ENCODE assay signal across 9 cellular contexts in the genomic region with DNA sequence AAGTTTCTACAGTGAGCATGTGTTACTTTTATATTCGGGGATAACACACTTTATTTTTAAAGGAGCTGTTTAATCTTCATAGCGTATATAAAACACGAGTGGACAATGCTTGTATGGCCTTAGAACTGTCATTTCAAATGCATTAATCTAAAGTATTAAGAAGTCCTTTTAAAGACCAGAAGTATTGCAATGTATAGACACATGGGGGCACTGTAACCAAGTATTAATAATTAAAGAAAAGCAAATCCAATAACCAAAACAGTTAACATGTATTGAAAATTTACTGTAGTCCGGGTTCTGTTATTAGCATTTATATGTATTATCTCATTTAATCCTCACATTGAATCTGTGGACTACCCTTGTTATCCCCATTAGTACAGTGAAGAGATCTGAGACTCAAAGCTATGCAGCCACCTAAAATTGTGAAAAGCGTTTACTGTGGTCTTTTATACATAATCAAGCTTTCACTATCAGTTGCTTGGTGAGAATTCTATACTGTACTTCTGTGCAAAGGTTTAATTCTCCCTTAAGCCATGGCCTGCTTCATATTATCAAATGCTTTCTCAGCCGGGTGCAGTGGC. TPM values are rescaled to one million over a fixed set of nuclear protein-coding genes. Genes with fewer than 3 reads are reported as not detected.
DNase-seq lines count a peak whose midpoint lies in the region; TF ChIP-seq lines count a peak whose summit lies in the region.
"Had no signal": no experiment of that assay in that cellular context is flagged by ENCODE, and none has a peak within 500 bp of the region (broad histone marks: within the 10 kb centered on the region; RNA-seq: fewer than 3 reads in every experiment).

No MANE protein-coding gene starts in this region.

- no peak overlapping the region for H3K4me3 ChIP-seq in retinal pigment epithelial cell (ENCODE audit: low read length)

- no peak overlapping the region for H3K27ac Mint-ChIP-seq in brain

- H3K36me3 Mint-ChIP-seq in brain, result no peaks in the 10 kb centered on the region

- no peaks in the 10 kb centered on the region for H3K9me3 Mint-ChIP-seq in brain

- no peaks in the 10 kb centered on the region for H3K4me1 Mint-ChIP-seq in brain

- peak; percentile 66 for TF ChIP-seq CTCF in LNCAP (IDR thresholded peaks at IDR 0.05)
- peak; percentile 29 to 52 for TF ChIP-seq CTCF in brain (conservative IDR thresholded peaks at IDR 0.05)
- peak; percentile 35 for TF ChIP-seq CTCF in retinal pigment epithelial cell (conservative IDR thresholded peaks at IDR 0.05; ENCODE audit: low read depth, low read length)

- DNase-seq in SKM-1 treated with dmso at 0.1 percent for 144 hours (lab: John Stamatoyannopoulos, UW; ENCODE audit: unreplicated experiment), result peak; percentile 8
- DNase-seq in SKM-1 (lab: John Stamatoyannopoulos, UW; ENCODE audit: unreplicated experiment), result no peak
- no peak for DNase-seq in retinal pigment epithelial cell (ENCODE audit: low read depth)
- no peak for DNase-seq in effector CD8-positive, alpha-beta T cell (lab: John Stamatoyannopoulos, UW)
- no peak for DNase-seq in activated effector memory CD4-positive, alpha-beta T cell treated with Interleukin-2 at 50 U/mL for 16 hours
- DNase-seq in activated T-cell treated with anti-CD3 and anti-CD28 coated beads, Interleukin-2, amount 50 U/mL, for 1 hour, result no peak
- DNase-seq: GDM1 had no signal

- peaks cover 6% of the 10 kb centered on the region for H3K27me3 Mint-ChIP-seq in brain

- no peak overlapping the region for H3K4me3 Mint-ChIP-seq in brain

RNA-seq across cellular contexts. Expression of a gene that starts 10.1 kb away (rescaled TPM):
- polyA plus RNA-seq in brain (ENCODE audit: insufficient read depth, low read depth, low replicate concordance), result not detected
